ENCODE assay signal across 25 cellular contexts in the genomic region with DNA sequence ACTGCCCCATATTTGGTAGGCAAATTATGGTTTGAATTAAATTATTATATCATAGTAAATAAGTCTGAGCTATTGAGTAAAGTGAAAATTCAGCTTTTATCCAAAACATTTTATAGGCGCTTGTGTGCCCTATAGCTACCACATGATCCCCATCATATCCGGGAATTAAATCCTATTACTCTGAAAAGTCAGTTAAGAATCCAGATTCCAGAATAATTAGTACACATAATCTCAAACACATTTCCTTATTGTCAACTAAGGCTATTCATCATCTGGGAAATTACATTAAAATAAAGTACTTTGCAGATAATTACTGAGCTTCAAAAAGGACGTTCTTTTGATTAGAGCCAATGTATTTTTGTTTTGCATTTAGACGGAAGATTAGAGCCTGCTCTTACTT.
"Had no signal": no experiment of that assay in that cellular context is flagged by ENCODE, and none has a peak within 500 bp of the region (broad histone marks: within the 10 kb centered on the region; RNA-seq: fewer than 3 reads in every experiment).

No MANE protein-coding gene starts in this region.

- H3K9me3 ChIP-seq: adrenal gland, body of pancreas, breast epithelium, Peyer's patch, SJSA1 had no signal

- H3K4me2 ChIP-seq: KMS-11 had no signal

- H3K4me3 ChIP-seq: adrenal gland, body of pancreas, breast epithelium, Peyer's patch, SJSA1 had no signal

- DNase-seq: activated CD4-positive, alpha-beta T cell treated with anti-CD3 and anti-CD28 coated beads, Interleukin-2, amount 10 ng/mL, durations not matched to agents 24 days and 14 days; activated CD4-positive, alpha-beta T cell treated with anti-CD3 and anti-CD28 coated beads, Interleukin-2, amount 50 U/mL, for 4 hours; activated CD8-positive, alpha-beta T cell treated with anti-CD3 and anti-CD28 coated beads for 36 hours; activated gamma-delta T cell treated with Interleukin-2 at 50 U/mL for 16 hours; activated naive CD4-positive, alpha-beta T cell treated with anti-CD3 and anti-CD28 coated beads for 36 hours; activated T-cell treated with anti-CD3 and anti-CD28 coated beads, Interleukin-2, amount 50 U/mL, for 1 hour; adrenal gland; body of pancreas; MM.1S; NCI-H1436 treated with DMSO at 0.1 percent for 48 hours; NCI-H1694 treated with DMSO at 0.1 percent for 48 hours; NCI-H2029; NCI-H345; NCI-H510A; NCI-H526; NCI-H774; PC-3; Peyer's patch; RPMI8226; SHP77 treated with DMSO at 0.1 percent for 48 hours; T1000; WERI-Rb-1 had no signal

- H3K27ac ChIP-seq: adrenal gland, body of pancreas, breast epithelium, KMS-11, Peyer's patch, SJSA1, WERI-Rb-1 had no signal

- H3K36me3 ChIP-seq: adrenal gland, breast epithelium, Peyer's patch, SJSA1, WERI-Rb-1 had no signal

- H3K4me1 ChIP-seq: breast epithelium, Peyer's patch, SJSA1 had no signal

- H3K27me3 ChIP-seq: adrenal gland, body of pancreas, breast epithelium, Peyer's patch, SJSA1 had no signal

- H3K9ac ChIP-seq: KMS-11 had no signal
